Comparison of ENCODE assay signal across 12 cellular contexts in the genomic region with DNA sequence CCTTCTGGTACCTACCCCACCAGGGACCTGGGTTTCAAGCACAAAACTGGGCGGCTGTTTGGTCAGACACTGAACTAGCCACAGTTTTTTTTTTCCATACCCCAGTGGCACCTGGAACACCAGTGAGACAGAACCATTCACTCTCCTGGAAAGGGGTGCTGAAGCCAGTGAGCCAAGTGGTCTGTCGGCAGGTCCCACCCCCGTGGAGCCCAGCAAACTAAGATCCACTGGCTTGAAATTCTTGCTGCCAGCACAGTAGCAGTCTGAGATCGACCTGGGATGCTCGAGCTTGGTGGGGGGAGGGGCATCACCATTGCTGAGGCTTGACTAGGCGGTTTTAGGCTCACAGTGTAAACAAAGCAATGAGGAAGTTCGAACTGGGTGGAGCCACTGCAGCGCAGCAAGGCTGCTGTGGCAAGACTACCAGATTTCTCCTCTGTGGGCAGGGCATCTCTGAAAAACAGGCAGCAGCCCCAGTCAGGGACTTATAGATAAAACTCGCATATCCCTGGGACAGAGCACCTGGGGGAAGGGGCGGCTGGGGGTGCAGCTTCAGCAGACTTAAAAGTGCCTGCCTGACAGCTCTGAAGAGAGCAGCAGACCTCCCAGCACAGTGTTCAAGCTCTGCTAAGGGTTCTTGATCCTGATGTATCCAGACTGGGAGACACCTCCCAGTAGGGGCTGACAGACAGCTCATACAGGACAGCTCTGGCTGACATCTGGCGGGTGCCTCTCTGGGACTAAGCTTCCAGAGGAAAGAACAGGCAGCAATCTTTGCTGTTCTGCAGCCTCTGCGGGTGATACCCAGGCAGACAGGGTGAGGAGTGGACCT.
DNase-seq lines count a peak whose midpoint lies in the region; ATAC-seq, FAIRE-seq and TF ChIP-seq lines count a peak whose summit lies in the region.
"Had no signal": no experiment of that assay in that cellular context is flagged by ENCODE, and none has a peak within 500 bp of the region (broad histone marks: within the 10 kb centered on the region; RNA-seq: fewer than 3 reads in every experiment).

No MANE protein-coding gene starts in this region.

- no peak for TF ChIP-seq CTCF in MCF 10A (IDR thresholded peaks at IDR 0.05; ENCODE audit: unreplicated experiment)
- no peak for TF ChIP-seq CTCF in mammary epithelial cell (conservative IDR thresholded peaks at IDR 0.05 in 1 of 2, IDR thresholded peaks at IDR 0.05 in 1 of 2; ENCODE audit: extremely low read depth in 1 of 2, insufficient read depth in 1 of 2, low read depth in 1 of 2, low read length in 2 of 2)
- no peak for TF ChIP-seq CTCF in chondrocyte (IDR thresholded peaks at IDR 0.05)

- no peak overlapping the region for H3K4me2 ChIP-seq in mammary epithelial cell (ENCODE audit: insufficient read depth, low read depth, low read length)

- no peaks in the 10 kb centered on the region for H3K27me3 ChIP-seq in mammary epithelial cell (ENCODE audit: insufficient read depth, low read length)

- peak; percentile 54 for DNase-seq in MCF 10A (ENCODE audit: unreplicated experiment)
- no peak for DNase-seq in mammary epithelial cell
- DNase-seq in NOMO-1 treated with dmso at 0.1 percent for 144 hours (lab: John Stamatoyannopoulos, UW; ENCODE audit: unreplicated experiment): peak; percentile 77
- DNase-seq in chondrocyte (ENCODE audit: low spot score): peak; percentile 57
- DNase-seq in urothelium cell line (ENCODE audit: low spot score): peak; percentile 31
- DNase-seq in middle frontal gyrus (ENCODE audit: extremely low spot score, low spot score): no peak
- DNase-seq: activated naive CD4-positive, alpha-beta T cell; AML-193; left cardiac atrium had no signal

- no peak overlapping the region for H2AFZ ChIP-seq in mammary epithelial cell (ENCODE audit: low read depth, low read length)

- H3K4me1 Mint-ChIP-seq in MCF 10A (ENCODE audit: insufficient read depth, unreplicated experiment) (no peaks in the 10 kb centered on the region), chondrocyte (ENCODE audit: low read depth) (peaks cover 11% of the 10 kb centered on the region)

- H3K27ac ChIP-seq in mammary epithelial cell (ENCODE audit: insufficient read depth, low read depth, low read length): no peak overlapping the region

- H3K36me3 Mint-ChIP-seq in MCF 10A (ENCODE audit: insufficient read depth, unreplicated experiment) (no peaks in the 10 kb centered on the region), chondrocyte (ENCODE audit: low read depth) (peaks cover 3% of the 10 kb centered on the region)

- H3K36me3 ChIP-seq in mammary epithelial cell (ENCODE audit: insufficient read depth, low read length): no peaks in the 10 kb centered on the region

- no peaks in the 10 kb centered on the region for H3K79me2 ChIP-seq in mammary epithelial cell (ENCODE audit: insufficient read depth, low read length)

- no peaks in the 10 kb centered on the region for H4K20me1 ChIP-seq in mammary epithelial cell (ENCODE audit: insufficient read depth, low read length)

- WGBS in mammary epithelial cell (ENCODE audit: low coverage, missing lambda C conversion rate): 68% methylated on average over 9 of the region's 12 CpGs

- POLR2A ChIA-PET in MCF 10A (lab: Yijun Ruan, JAX): no interaction called here

- peaks cover 8% of the 10 kb centered on the region for H3K9me3 Mint-ChIP-seq in MCF 10A (ENCODE audit: unreplicated experiment)
- peaks cover 20% of the 10 kb centered on the region for H3K9me3 Mint-ChIP-seq in chondrocyte (ENCODE audit: low read depth)

- no peak overlapping the region for H3K9ac ChIP-seq in mammary epithelial cell (ENCODE audit: insufficient read depth, low read length)

- H3K9me3 ChIP-seq in mammary epithelial cell (replicated peaks; ENCODE audit: insufficient read depth, low read length): no peaks in the 10 kb centered on the region

- CTCF ChIA-PET in MCF 10A (lab: Yijun Ruan, JAX) (interaction anchor here (1.2 kb wide), 1 partner anchor 144 kb away, joined by 3 read pairs; no protein-coding TSS in a partner anchor), mammary epithelial cell (lab: Charles Lee; ENCODE audit: low non-redundant PET) (no interaction called here)

- FAIRE-seq in urothelium cell line (lab: Jason Lieb, UNC): no peak

- dilution Hi-C loops in mammary epithelial cell (cut with HindIII; ENCODE audit: low sequenced_read_pairs): no loop called here

- in situ Hi-C loops in mammary epithelial cell (cut with MboI; ENCODE audit: low sequenced_read_pairs in 2 of 2): no loop called here

- intact Hi-C loops in MCF 10A (cut with micrococcal nuclease) (no loop called here), mammary epithelial cell (cut with micrococcal nuclease) (no loop called here)

- no peak overlapping the region for H3K4me3 Mint-ChIP-seq in MCF 10A (ENCODE audit: unreplicated experiment)
- no peak overlapping the region for H3K4me3 Mint-ChIP-seq in chondrocyte (ENCODE audit: unreplicated experiment)

- BruUV-seq in MCF 10A (replicated peaks; lab: Mats Ljungman, UMichigan) (no TSS peak), mammary epithelial cell (replicated peaks; lab: Mats Ljungman, UMichigan) (no TSS peak)

- H3K27ac Mint-ChIP-seq in MCF 10A (ENCODE audit: low read depth, unreplicated experiment) (no peak overlapping the region), chondrocyte (ENCODE audit: unreplicated experiment) (no peak overlapping the region)

- no peak overlapping the region for H3K4me3 ChIP-seq in mammary epithelial cell (replicated peaks in 1 of 3; ENCODE audit: insufficient read depth in 1 of 3, low read depth in 2 of 3, low read length in 3 of 3)

- H3K4me1 ChIP-seq in mammary epithelial cell (ENCODE audit: insufficient read depth, low read length): no peaks in the 10 kb centered on the region

- ATAC-seq in GM21576 (IDR thresholded peaks at IDR 0.05; ENCODE audit: unreplicated experiment): no peak
- no peak for ATAC-seq in HG03095 (IDR thresholded peaks at IDR 0.05; ENCODE audit: unreplicated experiment)
- ATAC-seq: left cardiac atrium, sciatic nerve had no signal

- no peaks in the 10 kb centered on the region for H3K27me3 Mint-ChIP-seq in MCF 10A (ENCODE audit: insufficient read depth, unreplicated experiment)
- H3K27me3 Mint-ChIP-seq in chondrocyte (ENCODE audit: low read depth): peaks cover 7% of the 10 kb centered on the region

Comparison
In these comparisons a context has a peak if more than half of its experiments do, and no peak if none do; other contexts are left out.
1. DNase-seq: peak in MCF 10A (single experiment), NOMO-1 treated with dmso at 0.1 percent for 144 hours (single experiment), chondrocyte (single experiment) and urothelium cell line (single experiment); none in mammary epithelial cell (single experiment) and middle frontal gyrus (single experiment).